In genomic region chr1:1142352-1142751, GRCh38 we compare ENCODE assay signal across 8 cellular contexts. TPM values are rescaled to one million over a fixed set of nuclear protein-coding genes. Genes with fewer than 3 reads are reported as not detected.
"Had no signal": no experiment of that assay in that cellular context is flagged by ENCODE, and none has a peak within 500 bp of the region (broad histone marks: within the 10 kb centered on the region; RNA-seq: fewer than 3 reads in every experiment).

No MANE protein-coding gene starts in this region.

RNA-seq across cellular contexts. Expression of gene TTLL10, which starts 31.3 kb away (rescaled TPM):
- total RNA-seq: activated CD8-positive, alpha-beta memory T cell treated with anti-CD3 and anti-CD28 coated beads, Interleukin-2, amount 10 ng/mL, durations not matched to agents 7 days and 5 days; ascending aorta; left cardiac atrium; lower leg skin; SK-MEL-5; smooth muscle cell; thoracic aorta; upper lobe of right lung had no signal
